17 cellular contexts compared by ENCODE assay signal in the genomic region with DNA sequence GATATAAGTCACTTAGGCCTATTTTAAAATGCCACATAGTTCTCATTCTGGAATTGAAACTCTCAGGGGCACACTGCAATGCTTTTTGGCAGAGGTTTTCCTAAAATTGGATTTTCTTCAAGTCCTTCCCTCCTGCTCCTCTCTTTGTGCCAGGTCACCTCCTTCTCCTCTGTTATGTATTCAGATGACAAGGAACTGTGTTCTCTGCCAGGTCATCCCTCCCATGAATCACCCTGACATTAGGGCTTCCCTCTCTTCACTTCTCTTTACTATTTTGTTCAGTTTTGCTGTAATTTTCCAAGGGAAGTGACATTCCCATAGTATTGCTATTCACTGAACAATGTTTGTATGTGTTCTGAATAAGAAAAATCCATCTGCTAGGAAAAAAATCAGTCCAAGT.
A peak's percentile ranks its signal among the peaks of the same experiment; 100 is the strongest.
DNase-seq lines count a peak whose midpoint lies in the region; ATAC-seq and TF ChIP-seq lines count a peak whose summit lies in the region.
"Had no signal": no experiment of that assay in that cellular context is flagged by ENCODE, and none has a peak within 500 bp of the region (broad histone marks: within the 10 kb centered on the region; RNA-seq: fewer than 3 reads in every experiment).

No MANE protein-coding gene starts in this region.

- H3K27me3 Mint-ChIP-seq in HFFc6 (ENCODE audit: insufficient read depth) = no peaks in the 10 kb centered on the region

- H3K4me3 Mint-ChIP-seq in HFFc6 = no peak overlapping the region

- no peaks in the 10 kb centered on the region for H3K36me3 Mint-ChIP-seq in HFFc6 (ENCODE audit: low read depth)

- DNase-seq in HFFc6 = peak; percentile 37
- peak; percentile 60 to 89 for DNase-seq in cardiac fibroblast (ENCODE audit: low read depth in 2 of 2)
- peak; percentile 4 for DNase-seq in iris pigment epithelial cell (ENCODE audit: low read depth)
- no peak for DNase-seq in tibial nerve (ENCODE audit: low spot score in 2 of 2)
- DNase-seq: activated effector memory CD4-positive, alpha-beta T cell treated with anti-CD3 and anti-CD28 coated beads, Interleukin-2, amount 50 U/mL, for 16 hours; aorta; mesendoderm; NCI-H1092; NCI-H2227 treated with DMSO at 0.1 percent for 48 hours; trophoblast cell had no signal

- no peak for TF ChIP-seq EP300 in tibial nerve (IDR thresholded peaks at IDR 0.05)

- TF ChIP-seq CTCF in HFFc6 (IDR thresholded peaks at IDR 0.05) (no peak), cardiac fibroblast (IDR thresholded peaks at IDR 0.05; ENCODE audit: low read depth, low read length) (no peak), tibial nerve (IDR thresholded peaks at IDR 0.05) (no peak)

- no peaks in the 10 kb centered on the region for H3K9me3 ChIP-seq in tibial nerve
- H3K9me3 ChIP-seq: neutrophil had no signal

- H2AFZ ChIP-seq in ACC112 (ENCODE audit: low read length, unreplicated experiment) = no peak overlapping the region

- TF ChIP-seq POLR2A in tibial nerve (IDR thresholded peaks at IDR 0.05) = no peak

- H3K4me1 ChIP-seq in ACC112 (ENCODE audit: control insufficient read depth, insufficient read depth, low read length, unreplicated experiment) = peaks cover 10% of the 10 kb centered on the region
- H3K4me1 ChIP-seq in tibial nerve = peaks cover 0 to 8% (median 0%) of the 10 kb centered on the region in 4 donors

- H3K27me3 ChIP-seq in ACC112 (ENCODE audit: insufficient read depth, low read length) (no peaks in the 10 kb centered on the region), tibial nerve (no peaks in the 10 kb centered on the region)
- H3K27me3 ChIP-seq: neutrophil had no signal

- ATAC-seq in HG03095 (IDR thresholded peaks at IDR 0.05; ENCODE audit: unreplicated experiment) (no peak), HG03159 (IDR thresholded peaks at IDR 0.05; ENCODE audit: unreplicated experiment) (no peak), GM19324 (IDR thresholded peaks at IDR 0.05; ENCODE audit: low FRiP score, unreplicated experiment) (no peak)
- ATAC-seq: SK-N-SH treated with all-trans-retinoic acid at 6 μM for 48 hours had no signal

- no peaks in the 10 kb centered on the region for H3K79me2 ChIP-seq in ACC112 (ENCODE audit: control insufficient read depth, insufficient read depth, low read length, unreplicated experiment)

- no peaks in the 10 kb centered on the region for H3K9me3 Mint-ChIP-seq in HFFc6

- H3K4me1 Mint-ChIP-seq in HFFc6 (ENCODE audit: low read depth) = peaks cover 28% of the 10 kb centered on the region

- H3K27ac Mint-ChIP-seq in HFFc6 = peak overlapping the region; percentile 50; the same call in 1 of the 2 replicates

- H3K36me3 ChIP-seq in ACC112 (ENCODE audit: insufficient read depth, low read length) (no peaks in the 10 kb centered on the region), tibial nerve (no peaks in the 10 kb centered on the region)
- H3K36me3 ChIP-seq: neutrophil had no signal

- H3K4me3 ChIP-seq in ACC112 (ENCODE audit: low read depth, low read length) (no peak overlapping the region), cardiac fibroblast (replicated peaks in 1 of 2; ENCODE audit: low read depth in 2 of 2, low read length in 2 of 2) (no peak overlapping the region), tibial nerve (no peak overlapping the region)

- H3K27ac ChIP-seq in ACC112 (ENCODE audit: low read depth, low read length) = peak overlapping the region; percentile 53
- no peak overlapping the region for H3K27ac ChIP-seq in tibial nerve
- H3K27ac ChIP-seq: neutrophil, VCaP had no signal

Comparison
In these comparisons a context has a peak if more than half of its experiments do, and no peak if none do; other contexts are left out.
1. DNase-seq: peak in HFFc6 (single experiment), cardiac fibroblast (2 of 2) and iris pigment epithelial cell (single experiment); none in tibial nerve (0 of 2).